Comparison of ENCODE assay signal across 2 cellular contexts in genomic region chr10:17190602-17191001, GRCh38.
TF ChIP-seq lines count a peak whose summit lies in the region.

No MANE protein-coding gene starts in this region.

TF ChIP-seq in HEK293, 187 proteins besides CTCF, POLR2A, EP300 and RAD21 (continued from another document):
- peak; percentile 82 for TF ChIP-seq SCRT2 (tag by site-specific recombination; IDR thresholded peaks at IDR 0.05)
- TF ChIP-seq SCRT1 (tag by site-specific recombination; IDR thresholded peaks at IDR 0.05; ENCODE audit: borderline replicate concordance) = peak; percentile 66; the same call in 1 of the 2 replicates
- no peak for TF ChIP-seq ZNF791 (tag by site-specific recombination; IDR thresholded peaks at IDR 0.05)
- peak; percentile 11; the same call in 1 of the 2 replicates for TF ChIP-seq ZBTB6 (tag by site-specific recombination; IDR thresholded peaks at IDR 0.05)
- TF ChIP-seq ZSCAN23 (tag by site-specific recombination; IDR thresholded peaks at IDR 0.05) = no peak
- no peak for TF ChIP-seq PBX3 (CRISPR knock-in tag; IDR thresholded peaks at IDR 0.05)
- no peak for TF ChIP-seq AEBP2 (tag by site-specific recombination; IDR thresholded peaks at IDR 0.05; ENCODE audit: borderline replicate concordance)

TF ChIP-seq in K562, 482 proteins besides CTCF, POLR2A, EP300 and RAD21:
- no peak for TF ChIP-seq MLX (CRISPR knock-in tag; conservative IDR thresholded peaks at IDR 0.05)
- TF ChIP-seq ZNF121 (CRISPR knock-in tag; conservative IDR thresholded peaks at IDR 0.05) = no peak
- no peak for TF ChIP-seq HMG20A (CRISPR knock-in tag; conservative IDR thresholded peaks at IDR 0.05)
- TF ChIP-seq HOXB6 (CRISPR knock-in tag; IDR thresholded peaks at IDR 0.05; ENCODE audit: borderline replicate concordance) = no peak
- TF ChIP-seq CTCFL (IDR thresholded peaks at IDR 0.05; ENCODE audit: borderline replicate concordance, insufficient read depth, low read depth, low read length, poor library complexity, severe bottlenecking) = no peak
- TF ChIP-seq HIVEP1 (CRISPR knock-in tag; IDR thresholded peaks at IDR 0.05) = no peak
- no peak for TF ChIP-seq TFE3 (CRISPR knock-in tag; IDR thresholded peaks at IDR 0.05)
- TF ChIP-seq ZNF347 (CRISPR knock-in tag; IDR thresholded peaks at IDR 0.05; ENCODE audit: low read depth) = no peak
- no peak for TF ChIP-seq U2AF2 (optimal IDR thresholded peaks at IDR 0.05; ENCODE audit: low read depth, low read length)
- TF ChIP-seq VEZF1 (CRISPR knock-in tag; IDR thresholded peaks at IDR 0.05) = no peak
- no peak for TF ChIP-seq TARDBP (IDR thresholded peaks at IDR 0.05)
- no peak for TF ChIP-seq RBBP5 (IDR thresholded peaks at IDR 0.05; ENCODE audit: borderline replicate concordance, insufficient read depth, low read length, poor library complexity, severe bottlenecking)
- TF ChIP-seq ZNF395 (CRISPR knock-in tag; IDR thresholded peaks at IDR 0.05) = no peak
- TF ChIP-seq KAT2B (IDR thresholded peaks at IDR 0.05; ENCODE audit: low read depth, low read length) = no peak
- no peak for TF ChIP-seq U2AF1 (optimal IDR thresholded peaks at IDR 0.05; ENCODE audit: low read depth, low read length)
- no peak for TF ChIP-seq SMARCC2 (IDR thresholded peaks at IDR 0.05; ENCODE audit: low read depth)
TF ChIP-seq in K562: peak in this region for 0.
